Comparison of ENCODE assay signal across 1 cellular context in the genomic region with DNA sequence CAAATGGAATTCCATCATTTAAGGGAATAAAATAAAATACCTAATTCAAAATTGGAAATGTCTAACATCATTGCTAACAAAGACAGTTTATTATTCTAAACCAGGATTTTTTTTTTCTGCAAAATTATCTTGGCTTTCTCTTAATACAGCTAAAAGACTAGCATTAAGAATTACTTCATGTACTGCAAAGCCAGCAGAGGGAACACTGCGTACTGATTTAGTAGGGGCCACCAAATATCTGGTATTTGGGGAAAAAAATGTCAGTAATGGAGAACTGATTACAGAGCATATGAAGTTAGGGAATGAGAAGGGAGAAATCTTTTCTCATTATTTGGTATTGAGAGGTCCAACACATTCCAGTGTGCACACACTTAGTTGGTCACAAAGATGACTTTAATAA.
TF ChIP-seq lines count a peak whose summit lies in the region.

No MANE protein-coding gene starts in this region.

TF ChIP-seq in neural cell, 6 proteins besides CTCF, POLR2A, EP300 and RAD21 (continued from another document):
- no peak for TF ChIP-seq REST (IDR thresholded peaks at IDR 0.05; ENCODE audit: borderline replicate concordance)
TF ChIP-seq in neural cell: peak in this region for 0.
